ENCODE assay signal across 9 cellular contexts in the genomic region with DNA sequence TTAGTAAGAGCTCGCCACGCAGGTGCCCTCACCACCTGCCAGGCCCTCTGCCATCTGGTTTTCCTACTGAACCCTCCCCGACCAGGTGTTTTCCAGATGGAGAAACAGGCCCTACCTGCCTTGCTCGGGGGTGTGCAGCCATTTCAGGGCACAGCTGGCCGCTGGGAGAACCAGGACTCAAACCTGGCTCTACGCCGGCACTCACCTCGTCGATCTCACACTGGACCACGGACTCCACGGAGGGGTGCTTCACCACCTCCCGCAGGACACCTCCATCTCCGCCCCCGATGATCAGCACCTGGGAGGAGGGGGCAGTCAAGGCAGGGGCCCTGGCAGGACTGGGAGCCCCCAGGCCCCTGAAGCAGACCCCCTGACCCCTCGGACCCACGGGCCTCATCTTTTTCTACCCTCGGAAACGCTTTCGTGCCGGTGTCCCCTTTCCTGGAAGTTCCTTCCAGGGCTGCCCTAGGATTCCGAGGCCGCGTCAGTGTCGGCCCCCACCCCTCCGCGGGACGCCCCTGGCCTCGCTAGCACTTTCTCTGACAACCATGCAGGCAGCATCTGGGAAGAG. TPM values are rescaled to one million over a fixed set of nuclear protein-coding genes. Genes with fewer than 3 reads are reported as not detected.
A peak's percentile ranks its signal among the peaks of the same experiment; 100 is the strongest.
DNase-seq lines count a peak whose midpoint lies in the region; ATAC-seq, FAIRE-seq and TF ChIP-seq lines count a peak whose summit lies in the region.
"Had no signal": no experiment of that assay in that cellular context is flagged by ENCODE, and none has a peak within 500 bp of the region (broad histone marks: within the 10 kb centered on the region; RNA-seq: fewer than 3 reads in every experiment).

No MANE protein-coding gene starts in this region.

- no peaks in the 10 kb centered on the region for H3K9me3 ChIP-seq in kidney (ENCODE audit: control insufficient read depth in 1 of 2, low read length in 2 of 2)
- no peaks in the 10 kb centered on the region for H3K9me3 ChIP-seq in tibial nerve

- peaks cover 47% of the 10 kb centered on the region for H3K4me1 Mint-ChIP-seq in activated naive CD4-positive, alpha-beta T cell treated with anti-CD3 and anti-CD28 coated beads for 36 hours (ENCODE audit: low read depth)
- H3K4me1 Mint-ChIP-seq in activated B cell treated with CpG ODN at 0.5 μM for 24 hours: peaks cover 18% of the 10 kb centered on the region

- no peak for TF ChIP-seq POLR2A in tibial nerve (IDR thresholded peaks at IDR 0.05)

- WGBS in tibial nerve, 2 donors: 40 to 55% methylated on average over 25 to 26 of the region's 28 CpGs

- TF ChIP-seq EP300 in tibial nerve (IDR thresholded peaks at IDR 0.05): no peak

- POLR2A ChIA-PET in activated B cell treated with CpG ODN at 0.5 μM for 24 hours (lab: Charles Lee): interaction anchor here (0.5 to 1.0 kb wide), 2 partner anchors 895 to 1323 kb away, joined by 4 to 10 read pairs; no protein-coding TSS in a partner anchor

- no peaks in the 10 kb centered on the region for H3K27me3 Mint-ChIP-seq in activated naive CD4-positive, alpha-beta T cell treated with anti-CD3 and anti-CD28 coated beads for 36 hours (ENCODE audit: low read depth)
- no peaks in the 10 kb centered on the region for H3K27me3 Mint-ChIP-seq in activated B cell treated with CpG ODN at 0.5 μM for 24 hours

- H3K4me3 ChIP-seq in kidney (ENCODE audit: low read length in 2 of 2) (peak overlapping the region; percentile 64 to 73), tibial nerve (peak overlapping the region; percentile 87 to 100 (median 98))

- intact Hi-C loops in activated naive CD4-positive, alpha-beta T cell treated with anti-CD3 and anti-CD28 coated beads for 36 hours (cut with micrococcal nuclease): loop anchor here (5.0 kb wide), 1 partner anchor 589 kb away; no protein-coding TSS in a partner anchor
- intact Hi-C loops in activated B cell treated with CpG ODN at 0.5 μM for 24 hours (cut with micrococcal nuclease) (loop anchor here (5.0 kb wide), 1 partner anchor 679 kb away; the partner anchor contains the start of gene AGTRAP), kidney (cut with DNase I) (no loop called here)

- no peak for FAIRE-seq in kidney (lab: Jason Lieb, UNC)
- FAIRE-seq: colon had no signal

- peak overlapping the region; percentile 95 for H3K4me3 Mint-ChIP-seq in activated naive CD4-positive, alpha-beta T cell treated with anti-CD3 and anti-CD28 coated beads for 36 hours
- peak overlapping the region; percentile 86 for H3K4me3 Mint-ChIP-seq in activated B cell treated with CpG ODN at 0.5 μM for 24 hours

- TF ChIP-seq CTCF in activated B cell treated with CpG ODN at 0.5 μM for 24 hours (IDR thresholded peaks at IDR 0.05): no peak
- no peak for TF ChIP-seq CTCF in kidney (IDR thresholded peaks at IDR 0.05; ENCODE audit: borderline replicate concordance, extremely low read depth, insufficient read depth)
- no peak for TF ChIP-seq CTCF in tibial nerve (IDR thresholded peaks at IDR 0.05)

- no peak for ATAC-seq in activated B cell treated with CpG ODN at 0.5 μM for 24 hours (ENCODE audit: low read depth)
- ATAC-seq in GM21526 (IDR thresholded peaks at IDR 0.05; ENCODE audit: low FRiP score, unreplicated experiment): no peak

- H3K27ac ChIP-seq in kidney (ENCODE audit: low read depth in 2 of 2, low read length in 2 of 2): no peak overlapping the region
- H3K27ac ChIP-seq in tibial nerve: peak overlapping the region; percentile 1 to 86 (median 51)

- no peaks in the 10 kb centered on the region for H3K27me3 ChIP-seq in tibial nerve

- H3K36me3 ChIP-seq in kidney (ENCODE audit: control insufficient read depth in 1 of 2, insufficient read depth in 2 of 2, low read length in 2 of 2): peaks cover 0 to 4% of the 10 kb centered on the region in 2 donors
- peaks cover 0 to 49% (median 8%) of the 10 kb centered on the region in 3 donors for H3K36me3 ChIP-seq in tibial nerve

- H3K4me1 ChIP-seq in kidney (ENCODE audit: control insufficient read depth in 1 of 2, insufficient read depth in 1 of 2, low read depth in 1 of 2, low read length in 2 of 2) (peaks cover 0 to 11% of the 10 kb centered on the region in 2 donors), tibial nerve (peaks cover 0 to 46% (median 25%) of the 10 kb centered on the region in 4 donors)

- H3K9ac ChIP-seq in kidney (ENCODE audit: low read length in 2 of 2): peak overlapping the region in 1 of 2 donors; percentile 56

- DNase-seq in activated naive CD4-positive, alpha-beta T cell treated with anti-CD3 and anti-CD28 coated beads for 36 hours: no peak
- DNase-seq in activated naive CD4-positive, alpha-beta T cell treated with Interleukin-2 at 50 U/mL for 16 hours: no peak
- DNase-seq in activated B cell treated with CpG ODN at 0.5 μM for 24 hours: no peak
- no peak for DNase-seq in kidney
- DNase-seq in tibial nerve (ENCODE audit: low spot score in 2 of 2): no peak
- DNase-seq in iPS-NIHi7 (ENCODE audit: extremely low spot score): no peak
- no peak for DNase-seq in HCEC 1CT

- H3K36me3 Mint-ChIP-seq in activated naive CD4-positive, alpha-beta T cell treated with anti-CD3 and anti-CD28 coated beads for 36 hours (ENCODE audit: low read depth): peaks cover 28% of the 10 kb centered on the region
- H3K36me3 Mint-ChIP-seq in activated B cell treated with CpG ODN at 0.5 μM for 24 hours (ENCODE audit: low read depth): peaks cover 32% of the 10 kb centered on the region

- H3K9me3 Mint-ChIP-seq in activated naive CD4-positive, alpha-beta T cell treated with anti-CD3 and anti-CD28 coated beads for 36 hours: no peaks in the 10 kb centered on the region
- H3K9me3 Mint-ChIP-seq in activated B cell treated with CpG ODN at 0.5 μM for 24 hours: no peaks in the 10 kb centered on the region

- CTCF ChIA-PET in activated naive CD4-positive, alpha-beta T cell treated with anti-CD3 and anti-CD28 coated beads for 36 hours (lab: Charles Lee): interaction anchor here (0.6 to 3.1 kb wide), 3 partner anchors 21 to 824 kb away, joined by 3 to 17 read pairs (median 4); no protein-coding TSS in a partner anchor
- CTCF ChIA-PET in activated B cell treated with CpG ODN at 0.5 μM for 24 hours (lab: Charles Lee): interaction anchor here (0.7 kb wide), 1 partner anchor 21 kb away, joined by 4 read pairs; no protein-coding TSS in a partner anchor

- H3K27ac Mint-ChIP-seq in activated naive CD4-positive, alpha-beta T cell treated with anti-CD3 and anti-CD28 coated beads for 36 hours: peak overlapping the region; percentile 82
- H3K27ac Mint-ChIP-seq in activated B cell treated with CpG ODN at 0.5 μM for 24 hours: peak overlapping the region; percentile 57

RNA-seq across cellular contexts. Expression of gene SRM, which starts 1.1 kb away (rescaled TPM):
- total RNA-seq in activated naive CD4-positive, alpha-beta T cell treated with anti-CD3 and anti-CD28 coated beads for 36 hours: 100 to 1,000 TPM; 207 to 222 TPM
- total RNA-seq in activated B cell treated with CpG ODN at 0.5 μM for 24 hours (106 and 119 TPM in 2 replicates), kidney (52.9 TPM), tibial nerve (100 to 1,000 TPM in 2 of 4 donors, 10 to 100 TPM in 2; 66.2 to 210 (median 87.4) TPM)
- 59.5 TPM for polyA plus RNA-seq in kidney (ENCODE audit: insufficient read depth, low read depth, low replicate concordance)

RNA-seq across cellular contexts. Expression of gene MASP2, which starts 11.6 kb away (rescaled TPM):
- total RNA-seq in activated naive CD4-positive, alpha-beta T cell treated with anti-CD3 and anti-CD28 coated beads for 36 hours: under 1 TPM; 0.17 to 0.31 TPM
- total RNA-seq in activated B cell treated with CpG ODN at 0.5 μM for 24 hours (not detected in 2 replicates), kidney (not detected), tibial nerve (not detected)
- not detected for polyA plus RNA-seq in kidney (ENCODE audit: insufficient read depth, low read depth, low replicate concordance)

RNA-seq across cellular contexts. Expression of gene EXOSC10, which starts 41.0 kb away (rescaled TPM):
- total RNA-seq in activated naive CD4-positive, alpha-beta T cell treated with anti-CD3 and anti-CD28 coated beads for 36 hours: 10 to 100 TPM; 57.9 to 59.3 TPM
- total RNA-seq in activated B cell treated with CpG ODN at 0.5 μM for 24 hours (89.3 and 108 TPM in 2 replicates), kidney (46.8 TPM), tibial nerve (100 to 1,000 TPM in 3 of 4 donors, 10 to 100 TPM in 1; 96.1 to 181 (median 127) TPM)
- polyA plus RNA-seq in kidney (ENCODE audit: insufficient read depth, low read depth, low replicate concordance): 26.2 TPM

RNA-seq across cellular contexts. Expression of gene TARDBP, which starts 46.2 kb away (rescaled TPM):
- total RNA-seq in activated naive CD4-positive, alpha-beta T cell treated with anti-CD3 and anti-CD28 coated beads for 36 hours: 100 to 1,000 TPM; 158 to 159 TPM
- total RNA-seq in activated B cell treated with CpG ODN at 0.5 μM for 24 hours (170 and 193 TPM in 2 replicates), kidney (140 TPM), tibial nerve (100 to 1,000 TPM; 165 to 237 (median 171) TPM)
- polyA plus RNA-seq in kidney (ENCODE audit: insufficient read depth, low read depth, low replicate concordance): 103 TPM

Comparison
In these comparisons a context has a peak if more than half of its experiments do, and no peak if none do; other contexts are left out.
1. H3K27ac ChIP-seq: peak in tibial nerve (4 of 4); none in kidney (0 of 2).